21 cellular contexts compared by ENCODE assay signal in the genomic region with DNA sequence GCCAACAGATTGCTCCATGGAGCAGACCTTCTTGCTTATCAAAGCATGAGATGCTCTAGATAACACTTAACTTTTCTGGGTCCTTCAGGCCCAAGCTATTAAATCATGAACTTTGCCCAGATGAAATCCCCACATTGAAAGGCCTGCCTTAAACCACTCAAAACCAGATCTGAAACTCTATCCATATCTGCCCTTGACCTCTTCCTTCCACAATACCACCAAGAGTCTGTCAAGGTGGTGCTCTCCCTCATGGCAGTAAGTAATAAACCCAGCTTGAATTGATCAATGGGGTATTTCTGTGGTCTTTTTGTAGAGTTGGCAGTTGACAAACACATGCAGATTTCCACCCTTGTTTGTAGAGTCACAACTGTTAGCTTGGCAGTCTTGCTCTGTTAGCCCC.
"Had no signal": no experiment of that assay in that cellular context is flagged by ENCODE, and none has a peak within 500 bp of the region (broad histone marks: within the 10 kb centered on the region; RNA-seq: fewer than 3 reads in every experiment).

No MANE protein-coding gene starts in this region.

- H2AFZ ChIP-seq: parathyroid adenoma had no signal

- H3K36me3 ChIP-seq: cardiac muscle cell, thoracic aorta, upper lobe of left lung had no signal

- H3K9me3 Mint-ChIP-seq: activated CD4-positive, alpha-beta memory T cell treated with anti-CD3 and anti-CD28 coated beads, Interleukin-2, amount 10 ng/mL, durations not matched to agents 7 days and 5 days; activated naive CD4-positive, alpha-beta T cell treated with anti-CD3 and anti-CD28 coated beads for 36 hours; nephron progenitor cell had no signal

- H3K79me2 ChIP-seq: parathyroid adenoma had no signal

- FAIRE-seq: endometrium had no signal

- ATAC-seq: activated T-cell treated with anti-CD3 and anti-CD28 coated beads, Interleukin-2, amount 50 U/mL, for 72 hours; left cardiac atrium; mucosa of descending colon; right cardiac atrium; T-helper 17 cell had no signal

- H3K27me3 ChIP-seq: cardiac muscle cell, upper lobe of left lung had no signal

- H3K27ac ChIP-seq: cardiac muscle cell, parathyroid adenoma, thoracic aorta, upper lobe of left lung had no signal

- H3K36me3 Mint-ChIP-seq: activated naive CD8-positive, alpha-beta T cell treated with anti-CD3 and anti-CD28 coated beads, Interleukin-2, amount 10 ng/mL, durations not matched to agents 7 days and 5 days had no signal

- H3K4me1 Mint-ChIP-seq: activated CD4-positive, alpha-beta memory T cell treated with anti-CD3 and anti-CD28 coated beads, Interleukin-2, amount 10 ng/mL, durations not matched to agents 7 days and 5 days; activated CD4-positive, alpha-beta T cell treated with anti-CD3 and anti-CD28 coated beads, Interleukin-2, amount 10 ng/mL, durations not matched to agents 24 days and 14 days; activated naive CD8-positive, alpha-beta T cell treated with anti-CD3 and anti-CD28 coated beads, Interleukin-2, amount 10 ng/mL, durations not matched to agents 7 days and 5 days; nephron progenitor cell; T-helper 17 cell had no signal

- H3K27ac Mint-ChIP-seq: activated CD4-positive, alpha-beta memory T cell treated with anti-CD3 and anti-CD28 coated beads, Interleukin-2, amount 10 ng/mL, durations not matched to agents 7 days and 5 days; activated CD4-positive, alpha-beta T cell treated with anti-CD3 and anti-CD28 coated beads, Interleukin-2, amount 10 ng/mL, durations not matched to agents 24 days and 14 days; activated naive CD4-positive, alpha-beta T cell treated with anti-CD3 and anti-CD28 coated beads for 36 hours; activated naive CD8-positive, alpha-beta T cell treated with anti-CD3 and anti-CD28 coated beads, Interleukin-2, amount 10 ng/mL, durations not matched to agents 7 days and 5 days; nephron progenitor cell; T-helper 17 cell had no signal

- DNase-seq: activated CD4-positive, alpha-beta memory T cell treated with anti-CD3 and anti-CD28 coated beads, Interleukin-2, amount 10 ng/mL, durations not matched to agents 7 days and 5 days; activated CD4-positive, alpha-beta T cell treated with anti-CD3 and anti-CD28 coated beads, Interleukin-2, amount 10 ng/mL, durations not matched to agents 24 days and 14 days; activated effector memory CD4-positive, alpha-beta T cell treated with Interleukin-2 at 50 U/mL for 16 hours; activated naive CD4-positive, alpha-beta T cell treated with anti-CD3 and anti-CD28 coated beads for 36 hours; activated naive CD8-positive, alpha-beta T cell treated with anti-CD3 and anti-CD28 coated beads, Interleukin-2, amount 10 ng/mL, durations not matched to agents 7 days and 5 days; activated T-cell treated with anti-CD3 and anti-CD28 coated beads, Interleukin-2, amount 50 U/mL, for 72 hours; amniotic stem cell; islet precursor cell; left cardiac atrium; mesenchymal stem cell; mucosa of descending colon; nephron progenitor cell; right cardiac atrium; stimulated activated CD4-positive, alpha-beta T cell treated with anti-CD3 and anti-CD28 coated beads, Interleukin-4, amount 100 ng/mL, for 4 hours; SW 1271; T-helper 17 cell; upper lobe of left lung had no signal

- H3K4me3 ChIP-seq: cardiac muscle cell, mucosa of descending colon, thoracic aorta, upper lobe of left lung had no signal

- H3K4me3 Mint-ChIP-seq: activated CD4-positive, alpha-beta memory T cell treated with anti-CD3 and anti-CD28 coated beads, Interleukin-2, amount 10 ng/mL, durations not matched to agents 7 days and 5 days; activated CD4-positive, alpha-beta T cell treated with anti-CD3 and anti-CD28 coated beads, Interleukin-2, amount 10 ng/mL, durations not matched to agents 24 days and 14 days; activated naive CD4-positive, alpha-beta T cell treated with anti-CD3 and anti-CD28 coated beads for 36 hours; activated naive CD8-positive, alpha-beta T cell treated with anti-CD3 and anti-CD28 coated beads, Interleukin-2, amount 10 ng/mL, durations not matched to agents 7 days and 5 days; activated T-cell treated with anti-CD3 and anti-CD28 coated beads, Interleukin-2, amount 50 U/mL, for 72 hours; nephron progenitor cell; T-helper 17 cell had no signal

- H3K27me3 Mint-ChIP-seq: activated CD4-positive, alpha-beta memory T cell treated with anti-CD3 and anti-CD28 coated beads, Interleukin-2, amount 10 ng/mL, durations not matched to agents 7 days and 5 days; T-helper 17 cell had no signal

- H3K9ac ChIP-seq: parathyroid adenoma had no signal

- H3K4me1 ChIP-seq: parathyroid adenoma had no signal

- H3K9me3 ChIP-seq: mucosa of descending colon, thoracic aorta, upper lobe of left lung had no signal
